ENCODE assay signal across 5 cellular contexts in genomic region chr2:54502731-54503130, GRCh38.
"Had no signal": no experiment of that assay in that cellular context is flagged by ENCODE, and none has a peak within 500 bp of the region (broad histone marks: within the 10 kb centered on the region; RNA-seq: fewer than 3 reads in every experiment).

No MANE protein-coding gene starts in this region.

- H3K27me3 ChIP-seq: heart right ventricle, neutrophil had no signal

- H3K9me3 ChIP-seq: heart right ventricle, neutrophil had no signal

- H3K27ac ChIP-seq: neutrophil, parathyroid adenoma had no signal

- DNase-seq: amniotic stem cell, foreskin melanocyte, heart right ventricle had no signal

- H3K36me3 ChIP-seq: heart right ventricle, neutrophil had no signal

- H3K4me3 ChIP-seq: heart right ventricle had no signal
